18 cellular contexts compared by ENCODE assay signal in genomic region chr22:40077646-40078016, GRCh38.
"Had no signal": no experiment of that assay in that cellular context is flagged by ENCODE, and none has a peak within 500 bp of the region (broad histone marks: within the 10 kb centered on the region; RNA-seq: fewer than 3 reads in every experiment).

No MANE protein-coding gene starts in this region.

- H3K4me3 ChIP-seq: adrenal gland, gastroesophageal sphincter, heart right ventricle, lower lobe of right lung, tibial artery, uterus had no signal

- H3K9me3 Mint-ChIP-seq: stimulated activated naive B cell treated with anti-CD40 and anti-IgM and Interleukin-4, amounts not matched to agents 10 μg/mL and 1 μg/mL and 100 μg/mL, for 72 hours had no signal

- ATAC-seq: activated CD4-positive, CD25-positive, alpha-beta regulatory T cell treated with anti-CD3 and anti-CD28 coated beads, Interleukin-2, amount 50 U/mL, for 24 hours; activated CD8-positive, alpha-beta memory T cell treated with anti-CD3 and anti-CD28 coated beads, Interleukin-2, amount 10 ng/mL, durations not matched to agents 7 days and 5 days; gastroesophageal sphincter; heart right ventricle had no signal

- H3K9me3 ChIP-seq: adrenal gland, gastroesophageal sphincter, heart right ventricle, lower lobe of right lung, tibial artery, uterus had no signal

- H3K27ac Mint-ChIP-seq: activated CD8-positive, alpha-beta memory T cell treated with anti-CD3 and anti-CD28 coated beads, Interleukin-2, amount 10 ng/mL, durations not matched to agents 7 days and 5 days had no signal

- FAIRE-seq: colon had no signal

- H3K36me3 Mint-ChIP-seq: stimulated activated naive B cell treated with anti-CD40 and anti-IgM and Interleukin-4, amounts not matched to agents 10 μg/mL and 1 μg/mL and 100 μg/mL, for 72 hours had no signal

- H3K4me3 Mint-ChIP-seq: activated CD8-positive, alpha-beta memory T cell treated with anti-CD3 and anti-CD28 coated beads, Interleukin-2, amount 10 ng/mL, durations not matched to agents 7 days and 5 days had no signal

- H3K27me3 ChIP-seq: adrenal gland, gastroesophageal sphincter, heart right ventricle, tibial artery, uterus had no signal

- H3K36me3 ChIP-seq: adrenal gland, gastroesophageal sphincter, heart right ventricle, lower lobe of right lung, tibial artery, uterus had no signal

- DNase-seq: activated CD8-positive, alpha-beta memory T cell treated with anti-CD3 and anti-CD28 coated beads, Interleukin-2, amount 10 ng/mL, durations not matched to agents 7 days and 5 days; activated gamma-delta T cell; activated T-cell treated with anti-CD3 and anti-CD28 coated beads, Interleukin-2, amount 50 U/mL, for 1 hour; adrenal gland; caudate nucleus; heart right ventricle; left cardiac atrium; lower lobe of right lung; midbrain; posterior cingulate gyrus; retina; stimulated activated naive B cell treated with anti-CD40 and anti-IgM and Interleukin-4, amounts not matched to agents 10 μg/mL and 1 μg/mL and 100 μg/mL, for 72 hours; T-helper 9 cell; tibial artery; uterus had no signal

- H3K27ac ChIP-seq: gastroesophageal sphincter, heart right ventricle, lower lobe of right lung, tibial artery, uterus had no signal

- H3K27me3 Mint-ChIP-seq: activated CD8-positive, alpha-beta memory T cell treated with anti-CD3 and anti-CD28 coated beads, Interleukin-2, amount 10 ng/mL, durations not matched to agents 7 days and 5 days; stimulated activated naive B cell treated with anti-CD40 and anti-IgM and Interleukin-4, amounts not matched to agents 10 μg/mL and 1 μg/mL and 100 μg/mL, for 72 hours had no signal
